In the genomic region with DNA sequence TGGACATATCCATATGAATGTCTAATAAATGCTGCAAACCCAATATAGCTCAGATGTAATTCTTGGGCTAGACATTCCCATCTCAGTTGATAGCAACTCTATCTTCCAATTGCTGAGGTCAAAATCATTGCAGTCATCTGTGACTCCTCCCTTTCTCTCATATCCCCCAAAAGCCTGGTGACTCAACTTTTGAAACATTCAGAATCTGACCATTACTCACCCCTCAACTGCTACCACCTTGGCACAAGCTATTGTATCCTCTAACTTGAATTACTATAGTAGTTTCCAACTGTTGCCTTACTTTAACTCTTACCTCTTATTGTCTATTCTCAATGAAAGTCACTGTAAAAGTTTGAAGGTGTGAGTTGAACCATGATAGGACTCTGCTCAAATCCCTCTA, we compare ENCODE assay signal across 19 cellular contexts.
DNase-seq lines count a peak whose midpoint lies in the region; ATAC-seq and TF ChIP-seq lines count a peak whose summit lies in the region.
"Had no signal": no experiment of that assay in that cellular context is flagged by ENCODE, and none has a peak within 500 bp of the region (broad histone marks: within the 10 kb centered on the region; RNA-seq: fewer than 3 reads in every experiment).

No MANE protein-coding gene starts in this region.

- TF ChIP-seq CTCF in epithelial cell of esophagus (IDR thresholded peaks at IDR 0.05; ENCODE audit: insufficient read depth, low read depth, low read length, missing control alignments) (no peak), lower lobe of right lung (IDR thresholded peaks at IDR 0.05) (no peak), esophagus squamous epithelium (IDR thresholded peaks at IDR 0.05) (no peak)

- H3K4me1 ChIP-seq in lower lobe of right lung (no peaks in the 10 kb centered on the region), esophagus squamous epithelium (no peaks in the 10 kb centered on the region)
- H3K4me1 ChIP-seq: BE2C, gastrocnemius medialis had no signal

- no peak overlapping the region for H3K27ac ChIP-seq in lower lobe of right lung
- H3K27ac ChIP-seq in esophagus squamous epithelium = no peak overlapping the region
- H3K27ac ChIP-seq: gastrocnemius medialis had no signal

- no peak for TF ChIP-seq POLR2A in esophagus squamous epithelium (IDR thresholded peaks at IDR 0.05)

- H3K4me3 ChIP-seq in epithelial cell of esophagus (ENCODE audit: low read length) (no peak overlapping the region), lower lobe of right lung (no peak overlapping the region), esophagus squamous epithelium (no peak overlapping the region)
- H3K4me3 ChIP-seq: gastrocnemius medialis had no signal

- no peaks in the 10 kb centered on the region for H3K36me3 ChIP-seq in lower lobe of right lung
- H3K36me3 ChIP-seq in esophagus squamous epithelium = no peaks in the 10 kb centered on the region
- H3K36me3 ChIP-seq: BE2C, gastrocnemius medialis had no signal

- no peaks in the 10 kb centered on the region for H3K9me3 ChIP-seq in lower lobe of right lung
- H3K9me3 ChIP-seq in esophagus squamous epithelium = no peaks in the 10 kb centered on the region
- H3K9me3 ChIP-seq: BE2C, gastrocnemius medialis had no signal

- no peak for ATAC-seq in HG02970 (IDR thresholded peaks at IDR 0.05; ENCODE audit: low FRiP score, unreplicated experiment)
- no peak for ATAC-seq in lower lobe of right lung
- ATAC-seq: activated CD8-positive, alpha-beta memory T cell treated with anti-CD3 and anti-CD28 coated beads, Interleukin-2, amount 10 ng/mL, durations not matched to agents 7 days and 5 days; gastrocnemius medialis; natural killer cell; WTC11 had no signal

- intact Hi-C loops in lower lobe of right lung (cut with DNase I) (no loop called here), esophagus squamous epithelium (cut with DNase I) (no loop called here)

- peak; percentile 33 for DNase-seq in GM03348 (ENCODE audit: low spot score)
- DNase-seq in RPMI7951 (ENCODE audit: low read depth) = peak; percentile 55
- peak; percentile 68 for DNase-seq in epithelial cell of esophagus (ENCODE audit: low read depth)
- DNase-seq in non-pigmented ciliary epithelial cell (ENCODE audit: low read depth) = peak; percentile 47
- DNase-seq in lower lobe of right lung = no peak
- DNase-seq in esophagus squamous epithelium (lab: John Stamatoyannopoulos, UW) = no peak
- DNase-seq in anterior cingulate cortex (lab: John Stamatoyannopoulos, UW) = no peak
- DNase-seq: activated CD8-positive, alpha-beta memory T cell treated with anti-CD3 and anti-CD28 coated beads, Interleukin-2, amount 10 ng/mL, durations not matched to agents 7 days and 5 days; activated effector memory CD4-positive, alpha-beta T cell treated with Interleukin-2 at 50 U/mL for 16 hours; BE2C; gastrocnemius medialis; MM.1S; natural killer cell; NCI-H2029 treated with DMSO at 0.1 percent for 48 hours; NCI-H524; retina; substantia nigra had no signal

- H3K27me3 ChIP-seq in lower lobe of right lung (ENCODE audit: low read depth) (no peaks in the 10 kb centered on the region), esophagus squamous epithelium (no peaks in the 10 kb centered on the region)
- H3K27me3 ChIP-seq: BE2C, gastrocnemius medialis had no signal

Comparison
In these comparisons a context has a peak if more than half of its experiments do, and no peak if none do; other contexts are left out.
1. DNase-seq: peak in GM03348 (single experiment), RPMI7951 (single experiment), epithelial cell of esophagus (single experiment) and non-pigmented ciliary epithelial cell (single experiment); none in lower lobe of right lung (single experiment), esophagus squamous epithelium (single experiment) and anterior cingulate cortex (0 of 58).